Comparison of ENCODE assay signal across 19 cellular contexts in genomic region chr14:96830946-96831345, GRCh38.
"Had no signal": no experiment of that assay in that cellular context is flagged by ENCODE, and none has a peak within 500 bp of the region (broad histone marks: within the 10 kb centered on the region; RNA-seq: fewer than 3 reads in every experiment).

No MANE protein-coding gene starts in this region.

- H3K4me3 ChIP-seq: colonic mucosa, gastrocnemius medialis, prostate gland, right atrium auricular region, skin epidermis, stomach, upper lobe of left lung had no signal

- H3K27me3 ChIP-seq: brain microvascular endothelial cell, colonic mucosa, gastrocnemius medialis, right atrium auricular region, stomach, upper lobe of left lung had no signal

- H3K4me1 Mint-ChIP-seq: activated T-helper 17 cell treated with anti-CD3 and anti-CD28 coated beads, Interleukin-2, amount 50 U/mL, for 72 hours had no signal

- H3K4me1 ChIP-seq: colonic mucosa, prostate gland, right atrium auricular region had no signal

- H3K4me3 Mint-ChIP-seq: activated CD4-positive, alpha-beta T cell treated with anti-CD3 and anti-CD28 coated beads, Interleukin-2, amount 10 ng/mL, durations not matched to agents 24 days and 14 days; activated CD8-positive, alpha-beta T cell treated with anti-CD3 and anti-CD28 coated beads for 36 hours; activated naive CD4-positive, alpha-beta T cell treated with anti-CD3 and anti-CD28 coated beads for 36 hours; activated T-helper 17 cell treated with anti-CD3 and anti-CD28 coated beads, Interleukin-2, amount 50 U/mL, for 72 hours; central memory CD8-positive, alpha-beta T cell; mesothelial cell of epicardium had no signal

- ATAC-seq: activated CD8-positive, alpha-beta T cell treated with anti-CD3 and anti-CD28 coated beads for 36 hours; activated T-helper 17 cell treated with anti-CD3 and anti-CD28 coated beads, Interleukin-2, amount 50 U/mL, for 72 hours; gastrocnemius medialis; left lobe of liver had no signal

- H3K9me3 Mint-ChIP-seq: central memory CD8-positive, alpha-beta T cell had no signal

- DNase-seq: activated CD4-positive, alpha-beta T cell treated with anti-CD3 and anti-CD28 coated beads, Interleukin-2, amount 10 ng/mL, durations not matched to agents 24 days and 14 days; activated CD8-positive, alpha-beta T cell treated with anti-CD3 and anti-CD28 coated beads for 36 hours; activated naive CD4-positive, alpha-beta T cell treated with anti-CD3 and anti-CD28 coated beads for 36 hours; activated T-cell treated with anti-CD3 and anti-CD28 coated beads, Interleukin-2, amount 50 U/mL, for 1 hour; aorta; brain microvascular endothelial cell; colonic mucosa; gastrocnemius medialis; head of caudate nucleus; kidney; stomach; upper lobe of left lung had no signal

- H3K9me3 ChIP-seq: colonic mucosa, gastrocnemius medialis, prostate gland, right atrium auricular region, upper lobe of left lung had no signal

- H3K36me3 ChIP-seq: brain microvascular endothelial cell, colonic mucosa, gastrocnemius medialis, prostate gland, right atrium auricular region had no signal

- H3K27ac ChIP-seq: brain microvascular endothelial cell, colonic mucosa, gastrocnemius medialis, prostate gland, right atrium auricular region, skin epidermis, stomach, upper lobe of left lung had no signal

- H3K27ac Mint-ChIP-seq: activated CD4-positive, alpha-beta T cell treated with anti-CD3 and anti-CD28 coated beads, Interleukin-2, amount 10 ng/mL, durations not matched to agents 24 days and 14 days; activated CD8-positive, alpha-beta T cell treated with anti-CD3 and anti-CD28 coated beads for 36 hours; activated naive CD4-positive, alpha-beta T cell treated with anti-CD3 and anti-CD28 coated beads for 36 hours; activated T-helper 17 cell treated with anti-CD3 and anti-CD28 coated beads, Interleukin-2, amount 50 U/mL, for 72 hours; mesothelial cell of epicardium had no signal

- H3K27me3 Mint-ChIP-seq: activated CD4-positive, alpha-beta T cell treated with anti-CD3 and anti-CD28 coated beads, Interleukin-2, amount 10 ng/mL, durations not matched to agents 24 days and 14 days; activated CD8-positive, alpha-beta T cell treated with anti-CD3 and anti-CD28 coated beads for 36 hours; activated T-helper 17 cell treated with anti-CD3 and anti-CD28 coated beads, Interleukin-2, amount 50 U/mL, for 72 hours; central memory CD8-positive, alpha-beta T cell had no signal
